ENCODE assay signal across 8 cellular contexts in the genomic region with DNA sequence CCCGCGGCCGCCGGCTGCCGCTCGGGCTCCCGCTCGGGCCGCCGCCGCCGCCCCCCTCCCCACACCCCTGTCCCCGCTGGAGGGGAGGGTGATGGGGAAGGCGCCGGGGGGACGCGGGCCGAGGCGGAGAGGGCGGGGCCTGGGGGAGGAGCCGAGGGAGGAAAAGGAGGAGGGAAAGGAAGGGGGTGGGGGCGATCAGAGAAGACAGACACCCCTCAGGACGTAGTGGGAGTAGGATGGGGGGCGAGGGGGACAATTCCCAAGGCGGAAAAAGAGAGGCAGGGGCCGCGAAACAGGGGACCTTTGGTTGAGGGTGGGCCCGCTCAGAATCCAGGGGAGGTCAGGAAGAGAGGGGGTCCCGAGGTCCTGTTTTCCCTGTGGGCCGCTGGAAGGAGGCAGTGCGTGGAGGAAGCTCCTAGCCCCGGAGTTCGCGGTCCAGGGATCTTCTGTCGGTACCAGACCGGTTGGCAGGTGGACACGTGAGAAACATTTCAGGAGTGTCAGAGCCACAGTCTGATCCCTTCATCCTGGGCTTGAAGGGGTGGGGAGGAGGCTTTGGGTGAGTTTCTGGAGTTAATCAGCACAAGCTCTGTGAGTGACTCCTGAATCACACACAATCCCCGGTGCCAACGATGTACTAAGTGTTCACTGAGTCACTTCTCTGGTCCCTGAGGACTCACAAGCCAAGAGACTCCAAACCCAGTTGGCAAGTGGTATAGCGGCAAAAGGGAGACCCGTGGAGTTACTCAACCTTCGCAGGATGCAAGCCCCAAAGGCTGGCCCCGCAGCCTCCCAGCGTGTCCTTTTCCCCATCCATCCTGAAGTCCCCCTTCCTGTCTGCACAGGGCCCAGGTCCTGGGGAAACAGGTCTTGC. TPM values are rescaled to one million over a fixed set of nuclear protein-coding genes. Genes with fewer than 3 reads are reported as not detected.
DNase-seq lines count a peak whose midpoint lies in the region; ATAC-seq and TF ChIP-seq lines count a peak whose summit lies in the region.

TSS of gene XYLT1 (minus strand) at position 90 of the 874 bp plus-strand sequence. CDS start 164 bp downstream, outside the sequence.

- WGBS in lung, 2 donors: 7 to 8% methylated on average over 36 to 44 of the region's 44 CpGs
- WGBS in stomach, 5 donors: 9 to 13% (median 11%) methylated on average over 25 to 32 of the region's 44 CpGs

- H3K27me3 ChIP-seq in MG63: no peaks in the 10 kb centered on the region; the same call in 1 of the 2 replicates
- H3K27me3 ChIP-seq in lung (ENCODE audit: control insufficient read depth, insufficient read depth): no peaks in the 10 kb centered on the region
- H3K27me3 ChIP-seq in stomach: peaks cover 0 to 41% (median 0%) of the 10 kb centered on the region in 3 donors

- intact Hi-C loops in stomach (cut with DNase I; ENCODE audit: low total_unique reads): no loop called here

- in situ Hi-C loops in GM13977 (cut with MboI; ENCODE audit: low pct_unique_long_range_greater_than_20kb, low sequenced_read_pairs, unreplicated experiment): no loop called here

- ATAC-seq in lung (ENCODE audit: insufficient read depth, low FRiP score) (peak; percentile 50), GM18520 (IDR thresholded peaks at IDR 0.05; ENCODE audit: unreplicated experiment) (no peak)

- H3K36me3 ChIP-seq in MG63 (peaks cover 14% of the 10 kb centered on the region), lung (ENCODE audit: control insufficient read depth in 2 of 2, insufficient read depth in 2 of 2, low read length in 2 of 2) (no peaks in the 10 kb centered on the region), stomach (no peaks in the 10 kb centered on the region)

- TF ChIP-seq CTCF in lung (IDR thresholded peaks at IDR 0.05; ENCODE audit: control extremely low read depth, extremely low read depth) (no peak), stomach (IDR thresholded peaks at IDR 0.05) (no peak), GM13977 (IDR thresholded peaks at IDR 0.05; ENCODE audit: extremely low read depth, insufficient read depth, missing control alignments) (no peak)

- H3K4me3 ChIP-seq in MG63 (peak within 1 kb of the TSS; percentile 63), lung (peak within 1 kb of the TSS; percentile 58), stomach (peak within 1 kb of the TSS; percentile 66 to 97 (median 76))

- no peaks in the 10 kb centered on the region for H3K9me3 ChIP-seq in MG63
- H3K9me3 ChIP-seq in lung (ENCODE audit: control insufficient read depth in 2 of 2, insufficient read depth in 1 of 2, low read length in 1 of 2): no peaks in the 10 kb centered on the region
- no peaks in the 10 kb centered on the region for H3K9me3 ChIP-seq in stomach

- H3K27ac ChIP-seq in lung (ENCODE audit: low read depth in 1 of 2, low read length in 1 of 2): peak within 1 kb of the TSS; percentile 79 to 86
- H3K27ac ChIP-seq in stomach: peak within 1 kb of the TSS; percentile 65 to 91 (median 86)

- TF ChIP-seq POLR2A in stomach (IDR thresholded peaks at IDR 0.05): no peak

- H3K4me1 ChIP-seq in lung (ENCODE audit: control insufficient read depth in 2 of 2, insufficient read depth in 2 of 2, low read length in 2 of 2) (peaks cover 0 to 4% of the 10 kb centered on the region in 2 donors), stomach (peaks cover 19 to 56% (median 38%) of the 10 kb centered on the region in 4 donors)

- DNase-seq in CD1c-positive myeloid dendritic cell (ENCODE audit: extremely low spot score) (peak; percentile 33), MG63 (peak; percentile 97), lung (ENCODE audit: low spot score) (peak; percentile 59), stomach (peak; percentile 46), GM13977 (ENCODE audit: low spot score) (no peak)
- DNase-seq in activated CD4-positive, alpha-beta T cell treated with anti-CD3 and anti-CD28 coated beads for 48 hours: peak; percentile 63
- peak; percentile 42 for DNase-seq in effector CD4-positive, alpha-beta T cell

- no peak for TF ChIP-seq EP300 in stomach (IDR thresholded peaks at IDR 0.05)

RNA-seq across cellular contexts. Expression of gene XYLT1, which starts in this region (rescaled TPM):
- 6.6 and 7.3 TPM in 2 replicates for total RNA-seq in MG63 (2014; rRNA removed; shearing (Covaris generic); ENCODE audit: low replicate concordance)
- total RNA-seq in lung: 10 to 100 TPM; 10.1 to 11.5 TPM
- polyA plus RNA-seq in lung: 1 to 10 TPM; 1.4 to 3.7 TPM
- total RNA-seq in stomach: 10 to 100 TPM in 3 of 5 donors, 1 to 10 TPM in 2; 9.4 to 59.5 (median 10.7) TPM
- polyA plus RNA-seq in stomach: 1 to 10 TPM in 2 of 3 donors, under 1 TPM in 1; 0.87 to 1.1 (median 1.0) TPM
